12 cellular contexts compared by ENCODE assay signal in the genomic region with DNA sequence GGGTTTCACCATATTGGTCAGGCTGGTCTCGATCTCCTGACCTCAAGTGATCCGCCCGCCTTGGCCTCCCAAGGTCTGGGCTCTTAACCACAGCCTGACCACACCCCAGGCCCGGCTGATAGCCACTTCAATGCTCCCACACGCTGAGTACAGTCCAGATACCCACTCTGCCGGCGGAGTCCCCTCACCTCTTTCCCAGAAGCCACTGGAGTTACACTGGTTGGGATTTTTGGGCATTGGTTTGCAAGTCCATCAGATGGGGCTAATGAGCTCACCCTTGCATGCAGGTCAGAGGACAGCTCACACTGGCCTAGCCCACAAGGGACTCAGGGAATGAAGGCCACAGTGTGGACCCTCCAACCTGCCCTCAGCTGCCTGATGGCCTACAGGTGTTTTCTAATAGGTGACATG.
DNase-seq lines count a peak whose midpoint lies in the region; ATAC-seq and TF ChIP-seq lines count a peak whose summit lies in the region.
"Had no signal": no experiment of that assay in that cellular context is flagged by ENCODE, and none has a peak within 500 bp of the region (broad histone marks: within the 10 kb centered on the region; RNA-seq: fewer than 3 reads in every experiment).

No MANE protein-coding gene starts in this region.

- H3K27ac ChIP-seq in neural progenitor cell = no peak overlapping the region
- H3K27ac ChIP-seq: SK-N-MC had no signal

- no peaks in the 10 kb centered on the region for H3K9me3 Mint-ChIP-seq in activated naive CD8-positive, alpha-beta T cell treated with anti-CD3 and anti-CD28 coated beads for 36 hours
- H3K9me3 Mint-ChIP-seq in neural progenitor cell = no peaks in the 10 kb centered on the region
- H3K9me3 Mint-ChIP-seq: H9 had no signal

- H3K27me3 ChIP-seq in neural progenitor cell = no peaks in the 10 kb centered on the region

- H3K4me1 ChIP-seq in neural progenitor cell = peaks cover 41% of the 10 kb centered on the region

- peaks cover 70% of the 10 kb centered on the region for H3K4me1 Mint-ChIP-seq in activated naive CD8-positive, alpha-beta T cell treated with anti-CD3 and anti-CD28 coated beads for 36 hours
- H3K4me1 Mint-ChIP-seq in neural progenitor cell = peaks cover 52% of the 10 kb centered on the region

- peaks cover 11% of the 10 kb centered on the region for H3K36me3 Mint-ChIP-seq in activated naive CD8-positive, alpha-beta T cell treated with anti-CD3 and anti-CD28 coated beads for 36 hours
- H3K36me3 Mint-ChIP-seq in neural progenitor cell = no peaks in the 10 kb centered on the region

- intact Hi-C loops in sciatic nerve (cut with DNase I) = no loop called here

- H3K79me2 ChIP-seq in neural progenitor cell (ENCODE audit: low read depth) = no peaks in the 10 kb centered on the region

- H3K36me3 ChIP-seq in neural progenitor cell = no peaks in the 10 kb centered on the region

- H3K9me3 ChIP-seq in neural progenitor cell (ENCODE audit: low read depth) = no peaks in the 10 kb centered on the region

- peak overlapping the region; percentile 93 for H3K27ac Mint-ChIP-seq in activated naive CD8-positive, alpha-beta T cell treated with anti-CD3 and anti-CD28 coated beads for 36 hours
- H3K27ac Mint-ChIP-seq in neural progenitor cell = peak overlapping the region; percentile 0
- H3K27ac Mint-ChIP-seq: H9 had no signal

- DNase-seq in HUDEP-2 (lab: John Stamatoyannopoulos, UW; ENCODE audit: unreplicated experiment in 76 of 76) = peak in 39 of 76 experiments; percentile 12 to 70 (median 37)
- no peak for DNase-seq in activated naive CD8-positive, alpha-beta T cell treated with anti-CD3 and anti-CD28 coated beads for 36 hours
- DNase-seq in neural progenitor cell (ENCODE audit: low spot score) = no peak
- no peak for DNase-seq in sciatic nerve (ENCODE audit: low spot score)
- DNase-seq in amniotic stem cell (lab: John Stamatoyannopoulos, UW) = no peak
- DNase-seq in DMS114 treated with DMSO at 0.1 percent for 48 hours (lab: John Stamatoyannopoulos, UW; ENCODE audit: unreplicated experiment) = no peak
- DNase-seq: DMS79, H9, NCI-H510A had no signal

- TF ChIP-seq CTCF in neural progenitor cell (IDR thresholded peaks at IDR 0.05) = no peak

- H3K9ac ChIP-seq in neural progenitor cell = no peak overlapping the region

- peaks cover 7% of the 10 kb centered on the region for H4K20me1 ChIP-seq in neural progenitor cell (ENCODE audit: low read depth)

- H3K4me3 ChIP-seq in GM08714 (ENCODE audit: low read length) = peak overlapping the region; percentile 12; the same call in 1 of the 2 replicates
- H3K4me3 ChIP-seq in neural progenitor cell = no peak overlapping the region
- H3K4me3 ChIP-seq: SK-N-MC had no signal

- no peak overlapping the region for H2AFZ ChIP-seq in neural progenitor cell (replicated peaks)

- ATAC-seq in sciatic nerve = no peak
- ATAC-seq in GM21526 (IDR thresholded peaks at IDR 0.05; ENCODE audit: low FRiP score, unreplicated experiment) = no peak

- H3K4me3 Mint-ChIP-seq in activated naive CD8-positive, alpha-beta T cell treated with anti-CD3 and anti-CD28 coated beads for 36 hours = peak overlapping the region; percentile 4
- H3K4me3 Mint-ChIP-seq in neural progenitor cell = no peak overlapping the region
- H3K4me3 Mint-ChIP-seq: H9 had no signal

- H3K4me2 ChIP-seq in neural progenitor cell = no peak overlapping the region

- no peaks in the 10 kb centered on the region for H3F3A ChIP-seq in neural progenitor cell (ENCODE audit: low read depth)

- H3K27me3 Mint-ChIP-seq in activated naive CD8-positive, alpha-beta T cell treated with anti-CD3 and anti-CD28 coated beads for 36 hours = no peaks in the 10 kb centered on the region
- peaks cover 7% of the 10 kb centered on the region for H3K27me3 Mint-ChIP-seq in neural progenitor cell (ENCODE audit: insufficient read depth, low read depth)

Comparison
In these comparisons a context has a peak if more than half of its experiments do, and no peak if none do; other contexts are left out.
1. DNase-seq: peak in HUDEP-2 (39 of 76); none in activated naive CD8-positive, alpha-beta T cell treated with anti-CD3 and anti-CD28 coated beads for 36 hours (single experiment), neural progenitor cell (single experiment), sciatic nerve (single experiment), amniotic stem cell (single experiment) and DMS114 treated with DMSO at 0.1 percent for 48 hours (single experiment).